7 cellular contexts compared by ENCODE assay signal in genomic region chr2:206083602-206084467, GRCh38. TPM values are rescaled to one million over a fixed set of nuclear protein-coding genes. Genes with fewer than 3 reads are reported as not detected.
A peak's percentile ranks its signal among the peaks of the same experiment; 100 is the strongest.
DNase-seq lines count a peak whose midpoint lies in the region; ATAC-seq, FAIRE-seq and TF ChIP-seq lines count a peak whose summit lies in the region.

No MANE protein-coding gene starts in this region.

- POLR2A ChIA-PET in GM10248 (lab: Yijun Ruan, JAX) = interaction anchor here (0.6 kb wide), 2 partner anchors 12 to 26 kb away, joined by 3 read pairs; no protein-coding TSS in a partner anchor
- POLR2A ChIA-PET in activated CD4-positive, alpha-beta memory T cell treated with anti-CD3 and anti-CD28 coated beads for 36 hours (lab: Charles Lee) = no interaction called here

- no peaks in the 10 kb centered on the region for H3K9me3 Mint-ChIP-seq in activated CD4-positive, alpha-beta memory T cell treated with anti-CD3 and anti-CD28 coated beads for 36 hours

- H3K36me3 ChIP-seq in pancreas = no peaks in the 10 kb centered on the region

- intact Hi-C loops in activated CD4-positive, alpha-beta memory T cell treated with anti-CD3 and anti-CD28 coated beads for 36 hours (cut with micrococcal nuclease) = loop anchor here (10.0 kb wide), 2 partner anchors 1441 to 1541 kb away; partner anchors contain the start of genes CREB1 and METTL21A
- intact Hi-C loops in pancreas (cut with DNase I) = no loop called here

- H3K4me1 Mint-ChIP-seq in activated CD4-positive, alpha-beta memory T cell treated with anti-CD3 and anti-CD28 coated beads for 36 hours (ENCODE audit: low read depth) = peaks cover 20% of the 10 kb centered on the region

- TF ChIP-seq CTCF in GM10248 (IDR thresholded peaks at IDR 0.05; ENCODE audit: control extremely low read depth, extremely low read depth, low read depth, missing control alignments) = no peak
- TF ChIP-seq CTCF in fibroblast of pulmonary artery (IDR thresholded peaks at IDR 0.05; ENCODE audit: low read length, missing control alignments) = no peak
- no peak for TF ChIP-seq CTCF in pancreas (IDR thresholded peaks at IDR 0.05)

- WGBS in pancreas, 2 donors = 4 to 6% methylated on average over 14 of the region's 14 CpGs

- H3K27ac Mint-ChIP-seq in activated CD4-positive, alpha-beta memory T cell treated with anti-CD3 and anti-CD28 coated beads for 36 hours = peak overlapping the region; percentile 94

- no peaks in the 10 kb centered on the region for H3K9me3 ChIP-seq in pancreas

- peaks cover 9% of the 10 kb centered on the region for H3K36me3 Mint-ChIP-seq in activated CD4-positive, alpha-beta memory T cell treated with anti-CD3 and anti-CD28 coated beads for 36 hours

- peaks cover 5 to 12% (median 10%) of the 10 kb centered on the region in 3 donors for H3K4me1 ChIP-seq in pancreas

- no peaks in the 10 kb centered on the region for H3K27me3 Mint-ChIP-seq in activated CD4-positive, alpha-beta memory T cell treated with anti-CD3 and anti-CD28 coated beads for 36 hours

- no peak for FAIRE-seq in pancreas (lab: Jason Lieb, UNC)

- H3K4me3 Mint-ChIP-seq in activated CD4-positive, alpha-beta memory T cell treated with anti-CD3 and anti-CD28 coated beads for 36 hours = peak overlapping the region; percentile 97

- H3K4me3 ChIP-seq in fibroblast of pulmonary artery (replicated peaks; ENCODE audit: low read depth, low read length) = peak overlapping the region; percentile 69
- peak overlapping the region; percentile 57 to 83 (median 80) for H3K4me3 ChIP-seq in pancreas

- H3K27me3 ChIP-seq in pancreas = no peaks in the 10 kb centered on the region

- DNase-seq in GM10248 (ENCODE audit: extremely low spot score) = peak; percentile 40
- DNase-seq in activated CD4-positive, alpha-beta memory T cell treated with anti-CD3 and anti-CD28 coated beads for 36 hours = peak; percentile 54
- no peak for DNase-seq in fibroblast of pulmonary artery (ENCODE audit: low read depth)
- DNase-seq in pancreas = no peak

- peak; percentile 26 for ATAC-seq in HG03571 (IDR thresholded peaks at IDR 0.05; ENCODE audit: unreplicated experiment)
- ATAC-seq in pancreas = no peak
- ATAC-seq in GM18870 (IDR thresholded peaks at IDR 0.05; ENCODE audit: unreplicated experiment) = no peak
- ATAC-seq in HG03354 (IDR thresholded peaks at IDR 0.05; ENCODE audit: poor library complexity, severe bottlenecking, unreplicated experiment) = no peak

- H3K27ac ChIP-seq in pancreas = peak overlapping the region; percentile 93 to 98 (median 97)

- CTCF ChIA-PET in GM10248 (lab: Yijun Ruan, JAX) = interaction anchor here (0.9 to 1.2 kb wide), 4 partner anchors 11 to 30 kb away, joined by 3 to 4 read pairs (median 3); no protein-coding TSS in a partner anchor
- CTCF ChIA-PET in activated CD4-positive, alpha-beta memory T cell treated with anti-CD3 and anti-CD28 coated beads for 36 hours (lab: Charles Lee) = interaction anchor here (0.6 to 1.5 kb wide), 3 partner anchors 77 to 271 kb away, joined by 3 to 4 read pairs (median 4); no protein-coding TSS in a partner anchor

RNA-seq across cellular contexts. Expression of gene INO80D, which starts 2.1 kb away (rescaled TPM):
- total RNA-seq in activated CD4-positive, alpha-beta memory T cell treated with anti-CD3 and anti-CD28 coated beads for 36 hours = 10 to 100 TPM; 14.5 to 15.3 TPM
- 10 to 100 TPM in 3 of 6 donors, 1 to 10 TPM in 3; 9.4 to 15.0 (median 10.0) TPM for total RNA-seq in pancreas
- polyA plus RNA-seq in pancreas = 1 to 10 TPM; 2.7 to 3.8 TPM

Comparison
In these comparisons a context has a peak if more than half of its experiments do, and no peak if none do; other contexts are left out.
1. DNase-seq: peak in GM10248 (single experiment) and activated CD4-positive, alpha-beta memory T cell treated with anti-CD3 and anti-CD28 coated beads for 36 hours (single experiment); none in fibroblast of pulmonary artery (single experiment) and pancreas (0 of 6).